ENCODE assay signal across 9 cellular contexts in genomic region chrX:10636337-10636736, GRCh38. TPM values are rescaled to one million over a fixed set of nuclear protein-coding genes. Genes with fewer than 3 reads are reported as not detected.
A peak's percentile ranks its signal among the peaks of the same experiment; 100 is the strongest.
DNase-seq lines count a peak whose midpoint lies in the region; ATAC-seq and TF ChIP-seq lines count a peak whose summit lies in the region.
"Had no signal": no experiment of that assay in that cellular context is flagged by ENCODE, and none has a peak within 500 bp of the region (broad histone marks: within the 10 kb centered on the region; RNA-seq: fewer than 3 reads in every experiment).

No MANE protein-coding gene starts in this region.

- DNase-seq in DMS53 (lab: John Stamatoyannopoulos, UW): peak; percentile 56
- DNase-seq in DMS53 treated with DMSO at 0.1 percent for 48 hours (lab: John Stamatoyannopoulos, UW; ENCODE audit: unreplicated experiment): no peak
- DNase-seq in Panc1 (ENCODE audit: low read depth, low spot score): no peak
- DNase-seq in fibroblast of the aortic adventitia (ENCODE audit: low read depth): peak; percentile 76

- no TSS peak for BruUV-seq in Panc1 (replicated peaks; lab: Mats Ljungman, UMichigan)

- H3K27ac ChIP-seq in Panc1 (ENCODE audit: low read length) (peak overlapping the region; percentile 72), rectal smooth muscle tissue (ENCODE audit: low read depth, low read length) (peak overlapping the region; percentile 41)
- H3K27ac ChIP-seq: BLaER1 treated with 17β-estradiol and CSF1 and Interleukin-3, amounts not matched to agents 10 nM and 100 nM had no signal

- POLR2A ChIA-PET in Panc1 (lab: Charles Lee): no interaction called here

- H3K4me1 ChIP-seq in Panc1 (ENCODE audit: control insufficient read depth, insufficient read depth, low read length) (no peaks in the 10 kb centered on the region; the same call in 1 of the 2 replicates), rectal smooth muscle tissue (ENCODE audit: control insufficient read depth, insufficient read depth, low read length) (peaks cover 5% of the 10 kb centered on the region)

- H3K27me3 ChIP-seq in Panc1 (ENCODE audit: control insufficient read depth, insufficient read depth, low read length) (no peaks in the 10 kb centered on the region), rectal smooth muscle tissue (ENCODE audit: control insufficient read depth, insufficient read depth, low read length) (no peaks in the 10 kb centered on the region)

- ATAC-seq in Panc1 (peak; percentile 55; the same call in 1 of the 2 replicates), GM18519 (IDR thresholded peaks at IDR 0.05; ENCODE audit: low FRiP score, unreplicated experiment) (no peak), HG03469 (IDR thresholded peaks at IDR 0.05; ENCODE audit: unreplicated experiment) (no peak), GM19351 (IDR thresholded peaks at IDR 0.05; ENCODE audit: unreplicated experiment) (no peak)

- in situ Hi-C loops in Panc1 (cut with HindIII; ENCODE audit: low pct_unique_long_range_greater_than_20kb, low sequenced_read_pairs): no loop called here

- CTCF ChIA-PET in Panc1 (lab: Charles Lee): interaction anchor here (1.0 to 1.2 kb wide), 2 partner anchors 33 to 447 kb away, joined by 3 to 4 read pairs; no protein-coding TSS in a partner anchor

- no peaks in the 10 kb centered on the region for H3K36me3 ChIP-seq in Panc1 (ENCODE audit: control insufficient read depth, insufficient read depth, low read length)
- H3K36me3 ChIP-seq in rectal smooth muscle tissue (ENCODE audit: control insufficient read depth, insufficient read depth, low read length): no peaks in the 10 kb centered on the region
- H3K36me3 ChIP-seq: BLaER1 treated with 17β-estradiol and CSF1 and Interleukin-3, amounts not matched to agents 10 nM and 100 nM had no signal

- intact Hi-C loops in Panc1 (cut with micrococcal nuclease; ENCODE audit: unreplicated experiment): loop anchor here (2.0 to 10.0 kb wide), 2 partner anchors 448 to 478 kb away; partner anchors contain the start of gene HCCS

- no peak overlapping the region for H3K9ac ChIP-seq in rectal smooth muscle tissue (ENCODE audit: low read length)
- H3K9ac ChIP-seq: BLaER1 treated with 17β-estradiol and CSF1 and Interleukin-3, amounts not matched to agents 10 nM and 100 nM had no signal

- H3K9me3 ChIP-seq in Panc1 (ENCODE audit: control insufficient read depth, insufficient read depth, low read depth, low read length): no peaks in the 10 kb centered on the region

- H3K4me3 ChIP-seq in Panc1 (ENCODE audit: low read depth in 2 of 2, low read length in 2 of 2): no peak overlapping the region
- no peak overlapping the region for H3K4me3 ChIP-seq in fibroblast of the aortic adventitia (ENCODE audit: low read depth, low read length)
- H3K4me3 ChIP-seq in rectal smooth muscle tissue (ENCODE audit: low read length): no peak overlapping the region
- H3K4me3 ChIP-seq: BLaER1 treated with 17β-estradiol and CSF1 and Interleukin-3, amounts not matched to agents 10 nM and 100 nM had no signal

- TF ChIP-seq CTCF in Panc1 (IDR thresholded peaks at IDR 0.05): peak; percentile 81
- peak; percentile 66 for TF ChIP-seq CTCF in fibroblast of the aortic adventitia (IDR thresholded peaks at IDR 0.05; ENCODE audit: insufficient read depth, low read length)

RNA-seq across cellular contexts. Expression of gene MID1, which starts 16.0 kb away (rescaled TPM):
- total RNA-seq in Panc1 (2021; ENCODE audit: unreplicated experiment): 32.4 TPM
- 14.0 TPM for polyA plus RNA-seq in Panc1 (2012; ENCODE audit: insufficient read length)
- 18.0 and 20.4 TPM in 2 replicates for total RNA-seq in fibroblast of the aortic adventitia (ENCODE audit: low replicate concordance)

Comparison
In these comparisons a context has a peak if more than half of its experiments do, and no peak if none do; other contexts are left out.
1. DNase-seq: peak in DMS53 (single experiment) and fibroblast of the aortic adventitia (single experiment); none in DMS53 treated with DMSO at 0.1 percent for 48 hours (single experiment) and Panc1 (single experiment).